Comparison of ENCODE assay signal across 8 cellular contexts in the genomic region with DNA sequence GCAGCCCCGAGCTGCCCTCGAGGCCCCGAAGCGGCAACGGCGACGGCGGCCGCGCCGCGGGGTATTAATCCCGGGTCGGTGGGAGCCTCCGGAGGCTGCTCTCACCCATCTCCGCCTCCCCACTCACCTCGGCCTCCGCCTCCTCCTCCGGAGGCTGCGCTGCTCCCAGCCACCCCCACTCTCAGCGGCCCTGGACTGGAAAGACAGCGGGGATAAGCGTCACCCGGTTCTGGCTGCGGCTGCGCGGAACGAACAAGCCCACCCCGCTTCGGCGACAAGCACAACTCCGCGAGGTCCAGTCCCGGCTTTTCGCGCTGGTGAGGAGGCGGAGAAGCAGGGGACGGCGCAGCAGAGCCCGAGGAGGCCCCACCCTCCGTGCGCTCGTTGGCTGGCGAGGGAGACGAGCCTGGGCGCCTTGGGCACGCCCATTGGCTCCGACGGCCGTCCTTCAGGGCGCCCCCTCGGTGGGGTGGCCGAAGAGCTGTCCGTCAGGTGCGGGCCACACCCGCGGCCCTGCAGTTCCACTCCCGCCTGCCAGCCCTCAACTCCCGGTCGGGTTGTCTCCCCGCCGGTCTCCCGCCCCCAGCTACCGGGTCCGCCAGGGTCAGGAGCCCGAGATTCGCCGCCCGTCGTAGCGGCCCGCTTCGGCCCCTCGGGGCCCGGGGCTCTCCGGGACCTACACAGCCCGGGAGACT. TPM values are rescaled to one million over a fixed set of nuclear protein-coding genes. Genes with fewer than 3 reads are reported as not detected.
DNase-seq lines count a peak whose midpoint lies in the region; ATAC-seq, FAIRE-seq and TF ChIP-seq lines count a peak whose summit lies in the region.

ZMYM5 (minus strand) TSS at position 327 of the 695 bp plus-strand sequence. CDS start 11,469 bp downstream, outside the sequence.

- peaks cover 11% of the 10 kb centered on the region; the same call in 1 of the 2 replicates for H4K20me1 ChIP-seq in IMR-90 (ENCODE audit: insufficient read depth, low read length)

- DNase-seq in D721Med (ENCODE audit: insufficient read length, low spot score) (peak; percentile 87), IMR-90 (peak; percentile 99), OCI-M1 (lab: John Stamatoyannopoulos, UW) (peak; percentile 97), activated T-cell treated with anti-CD3 and anti-CD28 coated beads for 4 hours (peak; percentile 85), epithelial cell of esophagus (ENCODE audit: low read depth) (peak; percentile 100), mucosa of descending colon (peak; percentile 97 to 99 (median 99))
- DNase-seq in stimulated activated CD8-positive, alpha-beta memory T cell treated with anti-CD3 and anti-CD28 coated beads, Interleukin-4, amount 100 ng/mL, for 24 hours (ENCODE audit: low read depth), result peak; percentile 97

- 4% methylated on average over 25 of the region's 77 CpGs; no CpG with 5 or more reads in 1 of the 2 experiments for WGBS in IMR-90 (ENCODE audit: extremely low coverage in 2 of 2, insufficient read length in 1 of 2), 2 experiments

- H2BK5ac ChIP-seq in IMR-90 (ENCODE audit: low read depth, low read length, poor library complexity, severe bottlenecking), result peak within 1 kb of the TSS; percentile 89

- peak within 1 kb of the TSS; percentile 32; the same call in 1 of the 2 replicates for H2BK120ac ChIP-seq in IMR-90 (ENCODE audit: low read depth, low read length)

- H3K9ac ChIP-seq in IMR-90 (ENCODE audit: low read depth, low read length), result peak within 1 kb of the TSS; percentile 98

- H3K27ac ChIP-seq in IMR-90 (ENCODE audit: insufficient read depth, low read length), result peak within 1 kb of the TSS; percentile 84

- BruUV-seq in IMR-90 (replicated peaks; lab: Mats Ljungman, UMichigan), result no TSS peak

- TF ChIP-seq POLR2A in IMR-90 (IDR thresholded peaks at IDR 0.05; ENCODE audit: low read depth, low read length), result peak; percentile 79

- peak within 1 kb of the TSS; percentile 93 for H2AFZ ChIP-seq in IMR-90 (replicated peaks; ENCODE audit: low read length, poor library complexity)

- peak within 1 kb of the TSS; percentile 56 for H2AK5ac ChIP-seq in IMR-90 (ENCODE audit: low read depth, low read length)

- peaks cover 4 to 39% of the 10 kb centered on the region in 2 experiments; a peak in 3 of 4 replicates for H3K79me1 ChIP-seq in IMR-90 (ENCODE audit: low read depth in 1 of 2, low read length in 2 of 2)

- H3K4me3 ChIP-seq in IMR-90 (ENCODE audit: insufficient read depth, low read depth, low read length) (peak within 1 kb of the TSS; percentile 98), epithelial cell of esophagus (ENCODE audit: low read length) (peak within 1 kb of the TSS; percentile 72), mucosa of descending colon (peak within 1 kb of the TSS; percentile 81)

- H4K8ac ChIP-seq in IMR-90 (ENCODE audit: low read depth in 2 of 2, low read length in 2 of 2), result peak within 1 kb of the TSS; percentile 58 to 78; a peak in 3 of 4 replicates

- H3K18ac ChIP-seq in IMR-90 (ENCODE audit: low read depth, low read length), result peak within 1 kb of the TSS; percentile 85

- H3K4me2 ChIP-seq in IMR-90 (ENCODE audit: low read depth, low read length), result peak within 1 kb of the TSS; percentile 95

- no peak for TF ChIP-seq RAD21 in IMR-90 (IDR thresholded peaks at IDR 0.05; ENCODE audit: low read length)

- intact Hi-C loops in IMR-90 (cut with micrococcal nuclease) (loop anchor here (5.0 kb wide), 1 partner anchor 81 kb away; the partner anchor contains the start of gene PSPC1), mucosa of descending colon (cut with DNase I, micrococcal nuclease) (no loop called here)

- no peaks in the 10 kb centered on the region for H3K27me3 ChIP-seq in IMR-90 (ENCODE audit: control insufficient read depth, insufficient read depth, low read length)

- peak within 1 kb of the TSS; percentile 83 for H3K23ac ChIP-seq in IMR-90 (ENCODE audit: low read depth, low read length)

- ATAC-seq in GM21526 (IDR thresholded peaks at IDR 0.05; ENCODE audit: low FRiP score, unreplicated experiment) (peak; percentile 80), IMR-90 (ENCODE audit: low read depth) (peak; percentile 96), mucosa of descending colon (peak; percentile 93)

- H2BK20ac ChIP-seq in IMR-90 (ENCODE audit: low read depth, low read length), result no peak within 1 kb of the TSS

- no peak for FAIRE-seq in D721Med (lab: Jason Lieb, UNC)

- dilution Hi-C loops in IMR-90 (cut with HindIII; ENCODE audit: low sequenced_read_pairs, unreplicated experiment), result no loop called here

- H3K36me3 ChIP-seq in IMR-90 (ENCODE audit: control insufficient read depth, insufficient read depth, low read length) (0 out of 2 replicates have a peak, but pooled peaks cover 1% of the 10 kb centered on the region), mucosa of descending colon (ENCODE audit: low read depth) (no peaks in the 10 kb centered on the region)

- H3K9me3 ChIP-seq in IMR-90 (ENCODE audit: control insufficient read depth, insufficient read depth, low read length) (no peaks in the 10 kb centered on the region), mucosa of descending colon (no peaks in the 10 kb centered on the region)

- peak within 1 kb of the TSS; percentile 15; the same call in 1 of the 3 replicates for H2BK15ac ChIP-seq in IMR-90 (ENCODE audit: low read depth, low read length)

- H2AK9ac ChIP-seq in IMR-90 (replicated peaks; ENCODE audit: low read depth, low read length, poor library complexity), result peak within 1 kb of the TSS; percentile 90

- peaks cover 5% of the 10 kb centered on the region; the same call in 1 of the 2 replicates for H3K4me1 ChIP-seq in IMR-90 (ENCODE audit: control insufficient read depth, insufficient read depth, low read length)
- H3K4me1 ChIP-seq in mucosa of descending colon (ENCODE audit: low read depth), result peaks cover 18% of the 10 kb centered on the region

- H3K56ac ChIP-seq in IMR-90 (ENCODE audit: extremely low read depth, insufficient read depth, low read length), result peak within 1 kb of the TSS; percentile 89

- POLR2A ChIA-PET in IMR-90 (lab: Charles Lee; ENCODE audit: unreplicated experiment), result interaction anchor here (0.5 to 0.6 kb wide), 2 partner anchors 18 to 266 kb away, joined by 3 read pairs; no protein-coding TSS in a partner anchor

- peak within 1 kb of the TSS; percentile 85 for H3K4ac ChIP-seq in IMR-90 (ENCODE audit: low read depth, low read length)

- CTCF ChIA-PET in IMR-90 (lab: Yijun Ruan, JAX), result no interaction called here

- H3K14ac ChIP-seq in IMR-90 (replicated peaks; ENCODE audit: low read depth, low read length), result peak within 1 kb of the TSS; percentile 82

- H4K5ac ChIP-seq in IMR-90 (ENCODE audit: low read depth, low read length), result peak within 1 kb of the TSS; percentile 35

- TF ChIP-seq CTCF in D721Med (IDR thresholded peaks at IDR 0.05; ENCODE audit: insufficient read depth, missing control alignments), result no peak
- TF ChIP-seq CTCF in IMR-90 (conservative IDR thresholded peaks at IDR 0.05; ENCODE audit: low read depth, low read length), result no peak
- no peak for TF ChIP-seq CTCF in epithelial cell of esophagus (IDR thresholded peaks at IDR 0.05; ENCODE audit: insufficient read depth, low read depth, low read length, missing control alignments)
- no peak for TF ChIP-seq CTCF in mucosa of descending colon (IDR thresholded peaks at IDR 0.05)

- peaks cover 3% of the 10 kb centered on the region; the same call in 1 of the 2 replicates for H3K9me1 ChIP-seq in IMR-90 (ENCODE audit: insufficient read depth, low read length)

- in situ Hi-C loops in IMR-90 (cut with MboI; ENCODE audit: low sequenced_read_pairs), result no loop called here

- peak within 1 kb of the TSS; percentile 79 for H4K91ac ChIP-seq in IMR-90 (ENCODE audit: insufficient read depth, low read depth, low read length)

TF ChIP-seq in IMR-90, 13 proteins besides CTCF, POLR2A, EP300 and RAD21:
- peak; percentile 37; the same call in 1 of the 2 replicates for TF ChIP-seq MXI1 (IDR thresholded peaks at IDR 0.05; ENCODE audit: borderline replicate concordance, low read depth, low read length)
- peak; percentile 75; the same call in 1 of the 2 replicates for TF ChIP-seq MAZ (IDR thresholded peaks at IDR 0.05; ENCODE audit: borderline replicate concordance, low read depth, low read length)
- TF ChIP-seq FOS (IDR thresholded peaks at IDR 0.05; ENCODE audit: low read depth, low read length), result peak; percentile 76
- no peak; the same call in 1 of the 2 replicates for TF ChIP-seq SMC3 (IDR thresholded peaks at IDR 0.05; ENCODE audit: low read depth, low read length)

RNA-seq across cellular contexts. Expression of gene ZMYM5, which starts in this region (rescaled TPM):
- total RNA-seq in IMR-90 (2012; rRNA removed) (10.2 and 13.6 TPM in 2 replicates), mucosa of descending colon (10 to 100 TPM in 1 of 3 donors, 1 to 10 TPM in 2; 7.4 to 13.9 (median 9.2) TPM)
- polyA plus RNA-seq in IMR-90 (2012; rRNA removed), result 5.2 and 7.0 TPM in 2 replicates
- polyA plus RNA-seq in IMR-90 (2012; cell fraction: cytosol; rRNA removed), result 0.74 and 0.75 TPM in 2 replicates
- 1.2 and 12.1 TPM in 2 replicates for polyA plus RNA-seq in IMR-90 (2012; cell fraction: nucleus; rRNA removed; ENCODE audit: low replicate concordance)

Comparison
In these comparisons a context has a peak if more than half of its experiments do, and no peak if none do; other contexts are left out.
1. Peak in every context shown above with its lines: DNase-seq, ATAC-seq, H3K4me3 ChIP-seq and H3K27ac ChIP-seq.